Comparison of ENCODE assay signal across 23 cellular contexts in genomic region chr12:47123730-47124129, GRCh38. TPM values are rescaled to one million over a fixed set of nuclear protein-coding genes. Genes with fewer than 3 reads are reported as not detected.
A peak's percentile ranks its signal among the peaks of the same experiment; 100 is the strongest.
DNase-seq lines count a peak whose midpoint lies in the region; ATAC-seq and TF ChIP-seq lines count a peak whose summit lies in the region.
"Had no signal": no experiment of that assay in that cellular context is flagged by ENCODE, and none has a peak within 500 bp of the region (broad histone marks: within the 10 kb centered on the region; RNA-seq: fewer than 3 reads in every experiment).

No MANE protein-coding gene starts in this region.

- H3K4me3 Mint-ChIP-seq in MCF 10A (ENCODE audit: unreplicated experiment) (no peak overlapping the region), memory B cell (no peak overlapping the region)
- H3K4me3 Mint-ChIP-seq: CD8-positive, alpha-beta T cell had no signal

- H3K27me3 Mint-ChIP-seq in MCF 10A (ENCODE audit: insufficient read depth, unreplicated experiment) (no peaks in the 10 kb centered on the region), memory B cell (no peaks in the 10 kb centered on the region)

- H3K9me3 Mint-ChIP-seq in MCF 10A (ENCODE audit: unreplicated experiment) (no peaks in the 10 kb centered on the region), memory B cell (no peaks in the 10 kb centered on the region)
- H3K9me3 Mint-ChIP-seq: CD8-positive, alpha-beta T cell had no signal

- no peaks in the 10 kb centered on the region for H3K36me3 Mint-ChIP-seq in MCF 10A (ENCODE audit: insufficient read depth, unreplicated experiment)
- peaks cover 20% of the 10 kb centered on the region for H3K36me3 Mint-ChIP-seq in memory B cell

- peak overlapping the region; percentile 85 for H2BK5ac ChIP-seq in IMR-90 (ENCODE audit: low read depth, low read length, poor library complexity, severe bottlenecking)

- no peak overlapping the region for H3K14ac ChIP-seq in IMR-90 (replicated peaks; ENCODE audit: low read depth, low read length)

- no peak overlapping the region for H3K4ac ChIP-seq in IMR-90 (ENCODE audit: low read depth, low read length)

- H3K4me3 ChIP-seq in mammary epithelial cell (replicated peaks in 1 of 3; ENCODE audit: insufficient read depth in 1 of 3, low read depth in 2 of 3, low read length in 3 of 3) = no peak overlapping the region
- no peak overlapping the region for H3K4me3 ChIP-seq in IMR-90 (ENCODE audit: insufficient read depth, low read depth, low read length)
- H3K4me3 ChIP-seq: GM12878, SJCRH30 had no signal

- in situ Hi-C loops in mammary epithelial cell (cut with MboI; ENCODE audit: low sequenced_read_pairs in 2 of 2) = no loop called here
- in situ Hi-C loops in IMR-90 (cut with MboI; ENCODE audit: low sequenced_read_pairs) = no loop called here

- H4K5ac ChIP-seq in IMR-90 (ENCODE audit: low read depth, low read length) = no peak overlapping the region

- no peaks in the 10 kb centered on the region for H3K9me1 ChIP-seq in IMR-90 (ENCODE audit: insufficient read depth, low read length)

- H3K9me3 ChIP-seq in mammary epithelial cell (replicated peaks; ENCODE audit: insufficient read depth, low read length) (no peaks in the 10 kb centered on the region), IMR-90 (ENCODE audit: control insufficient read depth, insufficient read depth, low read length) (no peaks in the 10 kb centered on the region)
- H3K9me3 ChIP-seq: Caco-2, SJCRH30 had no signal

- intact Hi-C loops in MCF 10A (cut with micrococcal nuclease) (no loop called here), mammary epithelial cell (cut with micrococcal nuclease) (no loop called here), IMR-90 (cut with micrococcal nuclease) (no loop called here)

- H2BK15ac ChIP-seq in IMR-90 (ENCODE audit: low read depth, low read length) = no peak overlapping the region

- BruUV-seq in MCF 10A (replicated peaks; lab: Mats Ljungman, UMichigan) (no TSS peak), mammary epithelial cell (replicated peaks; lab: Mats Ljungman, UMichigan) (no TSS peak), IMR-90 (replicated peaks; lab: Mats Ljungman, UMichigan) (no TSS peak)

- 100% methylated on average over 1 of the region's 1 CpG for WGBS in mammary epithelial cell (ENCODE audit: low coverage, missing lambda C conversion rate)
- no CpG with 5 or more reads among the region's 1 CpG for WGBS in IMR-90 (ENCODE audit: extremely low coverage in 2 of 2, insufficient read length in 1 of 2), 2 experiments

- TF ChIP-seq CTCF in MCF 10A (IDR thresholded peaks at IDR 0.05; ENCODE audit: unreplicated experiment) (no peak), mammary epithelial cell (conservative IDR thresholded peaks at IDR 0.05 in 1 of 2, IDR thresholded peaks at IDR 0.05 in 1 of 2; ENCODE audit: extremely low read depth in 1 of 2, insufficient read depth in 1 of 2, low read depth in 1 of 2, low read length in 2 of 2) (no peak), IMR-90 (conservative IDR thresholded peaks at IDR 0.05; ENCODE audit: low read depth, low read length) (no peak)

- H3K27me3 ChIP-seq in mammary epithelial cell (ENCODE audit: insufficient read depth, low read length) (no peaks in the 10 kb centered on the region), IMR-90 (ENCODE audit: control insufficient read depth, insufficient read depth, low read length) (no peaks in the 10 kb centered on the region)
- H3K27me3 ChIP-seq: SJCRH30 had no signal

- H4K20me1 ChIP-seq in mammary epithelial cell (ENCODE audit: insufficient read depth, low read length) = no peaks in the 10 kb centered on the region
- no peaks in the 10 kb centered on the region for H4K20me1 ChIP-seq in IMR-90 (ENCODE audit: insufficient read depth, low read length)

- no peak overlapping the region for H4K8ac ChIP-seq in IMR-90 (ENCODE audit: low read depth in 2 of 2, low read length in 2 of 2)

- no peaks in the 10 kb centered on the region for H3K79me2 ChIP-seq in mammary epithelial cell (ENCODE audit: insufficient read depth, low read length)

- H3K4me1 ChIP-seq in mammary epithelial cell (ENCODE audit: insufficient read depth, low read length) (peaks cover 16% of the 10 kb centered on the region), IMR-90 (ENCODE audit: control insufficient read depth, insufficient read depth, low read length) (no peaks in the 10 kb centered on the region; the same call in 1 of the 2 replicates)
- H3K4me1 ChIP-seq: Caco-2, SJCRH30 had no signal

- no peak overlapping the region; the same call in 1 of the 2 replicates for H2AK5ac ChIP-seq in IMR-90 (ENCODE audit: low read depth, low read length)

- ATAC-seq in IMR-90 (ENCODE audit: low read depth) (no peak), memory B cell (ENCODE audit: low read depth) (no peak)
- ATAC-seq: CD8-positive, alpha-beta T cell; GM12878; HCT116 had no signal

- H3K4me1 Mint-ChIP-seq in MCF 10A (ENCODE audit: insufficient read depth, unreplicated experiment) = peaks cover 6% of the 10 kb centered on the region
- peaks cover 9% of the 10 kb centered on the region for H3K4me1 Mint-ChIP-seq in memory B cell

- H3K9ac ChIP-seq in mammary epithelial cell (ENCODE audit: insufficient read depth, low read length) (no peak overlapping the region), IMR-90 (ENCODE audit: low read depth, low read length) (no peak overlapping the region)

- H3K27ac ChIP-seq in mammary epithelial cell (ENCODE audit: insufficient read depth, low read depth, low read length) (no peak overlapping the region), IMR-90 (ENCODE audit: insufficient read depth, low read length) (no peak overlapping the region)
- H3K27ac ChIP-seq: C4-2B, HL-60, SJCRH30 had no signal

- no peak overlapping the region for H2AFZ ChIP-seq in mammary epithelial cell (ENCODE audit: low read depth, low read length)
- H2AFZ ChIP-seq in IMR-90 (replicated peaks; ENCODE audit: low read length, poor library complexity) = no peak overlapping the region

- no peak overlapping the region; the same call in 1 of the 2 replicates for H3K18ac ChIP-seq in IMR-90 (ENCODE audit: low read depth, low read length)

- H3K4me2 ChIP-seq in mammary epithelial cell (ENCODE audit: insufficient read depth, low read depth, low read length) (no peak overlapping the region), IMR-90 (ENCODE audit: low read depth, low read length) (no peak overlapping the region)

- no peak overlapping the region for H2BK20ac ChIP-seq in IMR-90 (ENCODE audit: low read depth, low read length)

- no peak overlapping the region for H3K56ac ChIP-seq in IMR-90 (ENCODE audit: extremely low read depth, insufficient read depth, low read length)

- no peak for DNase-seq in MCF 10A (ENCODE audit: unreplicated experiment)
- no peak for DNase-seq in mammary epithelial cell
- no peak for DNase-seq in IMR-90
- DNase-seq in memory B cell (ENCODE audit: low spot score in 2 of 2) = no peak
- no peak for DNase-seq in erythroblast (lab: John Stamatoyannopoulos, UW)
- no peak for DNase-seq in NCI-H748 treated with DMSO at 0.1 percent for 48 hours (lab: John Stamatoyannopoulos, UW)
- DNase-seq in NCI-H1930 (lab: John Stamatoyannopoulos, UW) = no peak
- DNase-seq: Caco-2; CD8-positive, alpha-beta T cell; GDM1; Karpas-422; NCI-H1092 treated with DMSO at 0.1 percent for 48 hours; NCI-H1436; NCI-H187; NCI-H2171 treated with DMSO at 0.1 percent for 48 hours; NCI-H345; NCI-H524; NCI-H774; SJCRH30 had no signal

- H3K36me3 ChIP-seq in mammary epithelial cell (ENCODE audit: insufficient read depth, low read length) = no peaks in the 10 kb centered on the region
- no peaks in the 10 kb centered on the region for H3K36me3 ChIP-seq in IMR-90 (ENCODE audit: control insufficient read depth, insufficient read depth, low read length)
- H3K36me3 ChIP-seq: SJCRH30 had no signal

- no peak overlapping the region; the same call in 1 of the 2 replicates for H3K23ac ChIP-seq in IMR-90 (ENCODE audit: low read depth, low read length)

- H2BK120ac ChIP-seq in IMR-90 (ENCODE audit: low read depth, low read length) = peak overlapping the region; percentile 86; the same call in 1 of the 2 replicates

- POLR2A ChIA-PET in MCF 10A (lab: Yijun Ruan, JAX) (no interaction called here), IMR-90 (lab: Charles Lee; ENCODE audit: unreplicated experiment) (no interaction called here)

- no peak overlapping the region for H2AK9ac ChIP-seq in IMR-90 (replicated peaks; ENCODE audit: low read depth, low read length, poor library complexity)

- no peak overlapping the region for H4K91ac ChIP-seq in IMR-90 (ENCODE audit: insufficient read depth, low read depth, low read length)

- no peak for TF ChIP-seq RAD21 in IMR-90 (IDR thresholded peaks at IDR 0.05; ENCODE audit: low read length)

- TF ChIP-seq POLR2A in IMR-90 (IDR thresholded peaks at IDR 0.05; ENCODE audit: low read depth, low read length) (no peak), erythroblast (IDR thresholded peaks at IDR 0.05; ENCODE audit: low read length) (no peak)

- CTCF ChIA-PET in MCF 10A (lab: Yijun Ruan, JAX) = no interaction called here
- CTCF ChIA-PET in mammary epithelial cell (lab: Charles Lee; ENCODE audit: low non-redundant PET) = no interaction called here
- CTCF ChIA-PET in IMR-90 (lab: Yijun Ruan, JAX) = no interaction called here

- dilution Hi-C loops in mammary epithelial cell (cut with HindIII; ENCODE audit: low sequenced_read_pairs) = no loop called here
- dilution Hi-C loops in IMR-90 (cut with HindIII; ENCODE audit: low sequenced_read_pairs, unreplicated experiment) = no loop called here

- no peaks in the 10 kb centered on the region for H3K79me1 ChIP-seq in IMR-90 (ENCODE audit: low read depth in 1 of 2, low read length in 2 of 2)

- H3K27ac Mint-ChIP-seq in MCF 10A (ENCODE audit: low read depth, unreplicated experiment) = peak overlapping the region; percentile 28
- peak overlapping the region; percentile 79 for H3K27ac Mint-ChIP-seq in memory B cell
- H3K27ac Mint-ChIP-seq: CD8-positive, alpha-beta T cell had no signal

TF ChIP-seq in IMR-90, 13 proteins besides CTCF, POLR2A, EP300 and RAD21 (continues in another document):
- TF ChIP-seq RFX5 (IDR thresholded peaks at IDR 0.05; ENCODE audit: low read depth, low read length) (no peak), CHD1 (IDR thresholded peaks at IDR 0.05; ENCODE audit: low read depth, low read length) (no peak)

RNA-seq across cellular contexts. Expression of gene AMIGO2, which starts 44.0 kb away (rescaled TPM):
- total RNA-seq in MCF 10A (2022) = 13.0 and 32.6 TPM in 2 replicates
- total RNA-seq in mammary epithelial cell = 100 to 1,000 TPM in 1 of 2 donors, 10 to 100 TPM in 1; 96.1 to 241 TPM
- 48.8 TPM for polyA plus RNA-seq in mammary epithelial cell
- 39.9 TPM for polyA minus RNA-seq in mammary epithelial cell
- total RNA-seq in IMR-90 (2012; rRNA removed) = 31.7 and 32.6 TPM in 2 replicates
- polyA plus RNA-seq in IMR-90 (2012; rRNA removed) = 17.1 and 20.1 TPM in 2 replicates
- 4.4 and 5.0 TPM in 2 replicates for polyA plus RNA-seq in IMR-90 (2012; cell fraction: cytosol; rRNA removed)
- 5.1 and 26.1 TPM in 2 replicates for polyA plus RNA-seq in IMR-90 (2012; cell fraction: nucleus; rRNA removed; ENCODE audit: low replicate concordance)

RNA-seq across cellular contexts. Expression of gene PCED1B, which starts 44.3 kb away (rescaled TPM):
- 5.1 and 9.6 TPM in 2 replicates for total RNA-seq in MCF 10A (2022)
- 10 to 100 TPM in 1 of 2 donors, 1 to 10 TPM in 1; 2.3 to 10.3 TPM for total RNA-seq in mammary epithelial cell
- polyA plus RNA-seq in mammary epithelial cell = 3.3 TPM
- 0.67 TPM for polyA minus RNA-seq in mammary epithelial cell
- 0.28 and 0.36 TPM in 2 replicates for total RNA-seq in IMR-90 (2012; rRNA removed)
- polyA plus RNA-seq in IMR-90 (2012; rRNA removed) = 2.0 and 2.6 TPM in 2 replicates
- 1.4 and 2.1 TPM in 2 replicates for polyA plus RNA-seq in IMR-90 (2012; cell fraction: cytosol; rRNA removed)
- 5.1 and 8.9 TPM in 2 replicates for polyA plus RNA-seq in IMR-90 (2012; cell fraction: nucleus; rRNA removed; ENCODE audit: low replicate concordance)
- total RNA-seq: SJCRH30 had no signal
